13 cellular contexts compared by ENCODE assay signal in genomic region chr6:157089258-157089657, GRCh38.
DNase-seq lines count a peak whose midpoint lies in the region; ATAC-seq and TF ChIP-seq lines count a peak whose summit lies in the region.
"Had no signal": no experiment of that assay in that cellular context is flagged by ENCODE, and none has a peak within 500 bp of the region (broad histone marks: within the 10 kb centered on the region; RNA-seq: fewer than 3 reads in every experiment).

No MANE protein-coding gene starts in this region.

- POLR2A ChIA-PET in activated CD4-positive, alpha-beta T cell treated with anti-CD3 and anti-CD28 coated beads, Interleukin-2, amount 10 ng/mL, durations not matched to agents 7 days and 5 days (lab: Charles Lee), result no interaction called here

- H3K4me3 ChIP-seq in AG09309 (ENCODE audit: control insufficient read depth, low read depth, low read length) (no peak overlapping the region), cardiac fibroblast (replicated peaks in 1 of 2; ENCODE audit: low read depth in 2 of 2, low read length in 2 of 2) (no peak overlapping the region), MM.1S (ENCODE audit: low read length) (no peak overlapping the region)

- H4K20me1 ChIP-seq in MM.1S (ENCODE audit: insufficient read depth, low read length), result no peaks in the 10 kb centered on the region

- ATAC-seq in stimulated activated memory B cell treated with anti-CD40 and anti-IgM and Interleukin-4, amounts not matched to agents 10 μg/mL and 1 μg/mL and 100 μg/mL, for 72 hours, result no peak
- ATAC-seq: CD8-positive, alpha-beta T cell had no signal

- DNase-seq in AG09309 (ENCODE audit: low read depth) (peak; percentile 5), HT1080 (ENCODE audit: low read depth) (peak; percentile 7), cardiac fibroblast (ENCODE audit: low read depth in 2 of 2) (peak; percentile 39 to 77), islet precursor cell (peak; percentile 83), MM.1S (no peak)
- DNase-seq in activated CD4-positive, alpha-beta T cell treated with anti-CD3 and anti-CD28 coated beads, Interleukin-2, amount 10 ng/mL, durations not matched to agents 7 days and 5 days, result no peak
- DNase-seq in activated T-cell treated with anti-CD3 and anti-CD28 coated beads, Interleukin-2, amount 50 U/mL, for 1 hour, result no peak
- DNase-seq: CD8-positive, alpha-beta T cell; head of caudate nucleus; Karpas-422; stimulated activated CD4-positive, alpha-beta T cell treated with anti-CD3 and anti-CD28 coated beads, Interleukin-4, amount 100 ng/mL, for 1 hour had no signal

- no peaks in the 10 kb centered on the region for H3K36me3 ChIP-seq in MM.1S (replicated peaks; ENCODE audit: insufficient read depth, low read length)

- H3K9ac ChIP-seq in MM.1S (ENCODE audit: low read length), result no peak overlapping the region

- H3K9me3 ChIP-seq in MM.1S (replicated peaks; ENCODE audit: insufficient read depth, low read length), result no peaks in the 10 kb centered on the region
- H3K9me3 ChIP-seq: neutrophil had no signal

- peaks cover 20% of the 10 kb centered on the region for H3K36me3 Mint-ChIP-seq in activated CD4-positive, alpha-beta T cell treated with anti-CD3 and anti-CD28 coated beads, Interleukin-2, amount 10 ng/mL, durations not matched to agents 7 days and 5 days (ENCODE audit: low read depth)
- H3K36me3 Mint-ChIP-seq in stimulated activated memory B cell treated with anti-CD40 and anti-IgM and Interleukin-4, amounts not matched to agents 10 μg/mL and 1 μg/mL and 100 μg/mL, for 72 hours, result peaks cover 56% of the 10 kb centered on the region

- H3K9me3 Mint-ChIP-seq in activated CD4-positive, alpha-beta T cell treated with anti-CD3 and anti-CD28 coated beads, Interleukin-2, amount 10 ng/mL, durations not matched to agents 7 days and 5 days, result no peaks in the 10 kb centered on the region
- no peaks in the 10 kb centered on the region for H3K9me3 Mint-ChIP-seq in stimulated activated memory B cell treated with anti-CD40 and anti-IgM and Interleukin-4, amounts not matched to agents 10 μg/mL and 1 μg/mL and 100 μg/mL, for 72 hours
- H3K9me3 Mint-ChIP-seq: CD8-positive, alpha-beta T cell had no signal

- H3K4me1 ChIP-seq in MM.1S (ENCODE audit: low read length), result no peaks in the 10 kb centered on the region

- no peak overlapping the region for H3K4me3 Mint-ChIP-seq in activated CD4-positive, alpha-beta T cell treated with anti-CD3 and anti-CD28 coated beads, Interleukin-2, amount 10 ng/mL, durations not matched to agents 7 days and 5 days
- no peak overlapping the region for H3K4me3 Mint-ChIP-seq in stimulated activated memory B cell treated with anti-CD40 and anti-IgM and Interleukin-4, amounts not matched to agents 10 μg/mL and 1 μg/mL and 100 μg/mL, for 72 hours
- H3K4me3 Mint-ChIP-seq: CD8-positive, alpha-beta T cell had no signal

- no peaks in the 10 kb centered on the region for H3F3A ChIP-seq in MM.1S (ENCODE audit: insufficient read depth, low read length)

- TF ChIP-seq CTCF in AG09309 (IDR thresholded peaks at IDR 0.05; ENCODE audit: control insufficient read depth, insufficient read depth, low read depth, low read length, missing control alignments) (no peak), cardiac fibroblast (IDR thresholded peaks at IDR 0.05; ENCODE audit: low read depth, low read length) (no peak), MM.1S (IDR thresholded peaks at IDR 0.05; ENCODE audit: low read length) (no peak)

- no peaks in the 10 kb centered on the region for H3K79me2 ChIP-seq in MM.1S (ENCODE audit: low read length)

- H3K27me3 Mint-ChIP-seq in activated CD4-positive, alpha-beta T cell treated with anti-CD3 and anti-CD28 coated beads, Interleukin-2, amount 10 ng/mL, durations not matched to agents 7 days and 5 days, result no peaks in the 10 kb centered on the region
- no peaks in the 10 kb centered on the region for H3K27me3 Mint-ChIP-seq in stimulated activated memory B cell treated with anti-CD40 and anti-IgM and Interleukin-4, amounts not matched to agents 10 μg/mL and 1 μg/mL and 100 μg/mL, for 72 hours

- no peaks in the 10 kb centered on the region for H3K27me3 ChIP-seq in MM.1S (replicated peaks; ENCODE audit: insufficient read depth, low read length)
- H3K27me3 ChIP-seq: neutrophil had no signal

- H2AFZ ChIP-seq in MM.1S (ENCODE audit: low read length), result no peak overlapping the region

- H3K9me2 ChIP-seq in MM.1S (replicated peaks; ENCODE audit: insufficient read depth, low read length), result no peaks in the 10 kb centered on the region

- CTCF ChIA-PET in activated CD4-positive, alpha-beta T cell treated with anti-CD3 and anti-CD28 coated beads, Interleukin-2, amount 10 ng/mL, durations not matched to agents 7 days and 5 days (lab: Charles Lee), result interaction anchor here (1.1 kb wide), 1 partner anchor 9 kb away, joined by 4 read pairs; no protein-coding TSS in a partner anchor

- H3K27ac Mint-ChIP-seq in activated CD4-positive, alpha-beta T cell treated with anti-CD3 and anti-CD28 coated beads, Interleukin-2, amount 10 ng/mL, durations not matched to agents 7 days and 5 days, result no peak overlapping the region
- no peak overlapping the region for H3K27ac Mint-ChIP-seq in stimulated activated memory B cell treated with anti-CD40 and anti-IgM and Interleukin-4, amounts not matched to agents 10 μg/mL and 1 μg/mL and 100 μg/mL, for 72 hours
- H3K27ac Mint-ChIP-seq: CD8-positive, alpha-beta T cell had no signal

- H3K27ac ChIP-seq in MM.1S (ENCODE audit: low read length), result no peak overlapping the region
- H3K27ac ChIP-seq: neutrophil had no signal

- H3K4me2 ChIP-seq in MM.1S (ENCODE audit: low read depth, low read length), result no peak overlapping the region

- peaks cover 4% of the 10 kb centered on the region for H3K4me1 Mint-ChIP-seq in activated CD4-positive, alpha-beta T cell treated with anti-CD3 and anti-CD28 coated beads, Interleukin-2, amount 10 ng/mL, durations not matched to agents 7 days and 5 days
- H3K4me1 Mint-ChIP-seq in stimulated activated memory B cell treated with anti-CD40 and anti-IgM and Interleukin-4, amounts not matched to agents 10 μg/mL and 1 μg/mL and 100 μg/mL, for 72 hours, result peaks cover 27% of the 10 kb centered on the region

Comparison
In these comparisons a context has a peak if more than half of its experiments do, and no peak if none do; other contexts are left out.
1. DNase-seq: peak in AG09309 (single experiment), HT1080 (single experiment), cardiac fibroblast (2 of 2) and islet precursor cell (single experiment); none in activated CD4-positive, alpha-beta T cell treated with anti-CD3 and anti-CD28 coated beads, Interleukin-2, amount 10 ng/mL, durations not matched to agents 7 days and 5 days (single experiment), MM.1S (single experiment) and activated T-cell treated with anti-CD3 and anti-CD28 coated beads, Interleukin-2, amount 50 U/mL, for 1 hour (single experiment).